1 cellular context compared by ENCODE assay signal in genomic region chr12:2856051-2856450, GRCh38.
TF ChIP-seq lines count a peak whose summit lies in the region.

No MANE protein-coding gene starts in this region.

TF ChIP-seq in GM23338, 12 proteins besides CTCF, POLR2A, EP300 and RAD21 (continued from another document):
- TF ChIP-seq ETS1 (IDR thresholded peaks at IDR 0.05) (no peak), REST (IDR thresholded peaks at IDR 0.05; ENCODE audit: unreplicated experiment) (no peak), ZNF114 (CRISPR knock-in tag; IDR thresholded peaks at IDR 0.05) (no peak), EZH2 (IDR thresholded peaks at IDR 0.05; ENCODE audit: low read depth, unreplicated experiment) (no peak), JUNB (IDR thresholded peaks at IDR 0.05; ENCODE audit: unreplicated experiment) (no peak), ZNF462 (CRISPR knock-in tag; IDR thresholded peaks at IDR 0.05) (no peak), POLR2AphosphoS5 (IDR thresholded peaks at IDR 0.05; ENCODE audit: low read depth) (no peak), ZNF331 (CRISPR knock-in tag; IDR thresholded peaks at IDR 0.05; ENCODE audit: low read depth) (no peak)
